In genomic region chr12:109844983-109845841, GRCh38 we compare ENCODE assay signal across 9 cellular contexts. TPM values are rescaled to one million over a fixed set of nuclear protein-coding genes. Genes with fewer than 3 reads are reported as not detected.
DNase-seq lines count a peak whose midpoint lies in the region; ATAC-seq, FAIRE-seq and TF ChIP-seq lines count a peak whose summit lies in the region.
"Had no signal": no experiment of that assay in that cellular context is flagged by ENCODE, and none has a peak within 500 bp of the region (broad histone marks: within the 10 kb centered on the region; RNA-seq: fewer than 3 reads in every experiment).

No MANE protein-coding gene starts in this region.

- no peaks in the 10 kb centered on the region for H3K36me3 ChIP-seq in WERI-Rb-1
- no peaks in the 10 kb centered on the region for H3K36me3 ChIP-seq in breast epithelium
- H3K36me3 ChIP-seq in keratinocyte (ENCODE audit: control insufficient read depth in 2 of 2, extremely low read depth in 1 of 2, insufficient read depth in 2 of 2, low read length in 2 of 2): no peaks in the 10 kb centered on the region

- FAIRE-seq in keratinocyte (lab: Jason Lieb, UNC): no peak
- FAIRE-seq: G401.6 had no signal

- intact Hi-C loops in breast epithelium (cut with DNase I; ENCODE audit: low total_unique reads): loop anchor here (10.0 kb wide), 1 partner anchor 1640 kb away; no protein-coding TSS in a partner anchor

- no peaks in the 10 kb centered on the region for H3K4me1 ChIP-seq in breast epithelium
- H3K4me1 ChIP-seq in keratinocyte (ENCODE audit: control insufficient read depth, extremely low read depth, insufficient read depth, low read length): peaks cover 2% of the 10 kb centered on the region

- H3K4me2 ChIP-seq in keratinocyte (ENCODE audit: control insufficient read depth, extremely low read depth, insufficient read depth, low read depth, low read length): peak overlapping the region; percentile 85

- peak overlapping the region; percentile 44 for H3K9ac ChIP-seq in keratinocyte (ENCODE audit: control insufficient read depth, extremely low read depth, insufficient read depth, low read length)

- no peaks in the 10 kb centered on the region for H3K9me1 ChIP-seq in keratinocyte (ENCODE audit: control insufficient read depth, extremely low read depth, insufficient read depth, low read length)

- ATAC-seq in HG03066 (IDR thresholded peaks at IDR 0.05; ENCODE audit: low read depth, unreplicated experiment): peak; percentile 56

- peak overlapping the region; percentile 90 for H2AFZ ChIP-seq in keratinocyte (ENCODE audit: control insufficient read depth, low read length)

- H3K27me3 ChIP-seq in WERI-Rb-1 (ENCODE audit: insufficient read depth, low read depth, severe bottlenecking): no peaks in the 10 kb centered on the region
- no peaks in the 10 kb centered on the region for H3K27me3 ChIP-seq in breast epithelium
- no peaks in the 10 kb centered on the region for H3K27me3 ChIP-seq in keratinocyte (ENCODE audit: control insufficient read depth, extremely low read depth, insufficient read depth, low read length)

- TF ChIP-seq POLR2A in breast epithelium (IDR thresholded peaks at IDR 0.05): no peak

- no peaks in the 10 kb centered on the region for H4K20me1 ChIP-seq in keratinocyte (ENCODE audit: control insufficient read depth, extremely low read depth, insufficient read depth, low read length)

- no peaks in the 10 kb centered on the region for H3K79me2 ChIP-seq in keratinocyte (ENCODE audit: control insufficient read depth, insufficient read depth, low read length)

- H3K9me3 ChIP-seq in WERI-Rb-1 (ENCODE audit: severe bottlenecking) (no peaks in the 10 kb centered on the region), breast epithelium (no peaks in the 10 kb centered on the region), keratinocyte (ENCODE audit: control insufficient read depth, low read depth, low read length) (no peaks in the 10 kb centered on the region)

- H3K4me3 ChIP-seq in WERI-Rb-1 (ENCODE audit: low read depth, low read length) (no peak overlapping the region), breast epithelium (peak overlapping the region in 2 of 3 donors; percentile 23 to 58), keratinocyte (ENCODE audit: control insufficient read depth in 2 of 3, extremely low read depth in 1 of 3, insufficient read depth in 2 of 3, low read depth in 1 of 3, low read length in 3 of 3) (peak overlapping the region in 1 of 3 experiments; percentile 54)

- peak; percentile 49 to 76 for DNase-seq in NCI-H524 (lab: John Stamatoyannopoulos, UW)
- DNase-seq in NCI-H524 treated with DMSO at 0.1 percent for 48 hours (lab: John Stamatoyannopoulos, UW): no peak
- peak; percentile 65 for DNase-seq in NCI-H2171 (lab: John Stamatoyannopoulos, UW)
- DNase-seq in WERI-Rb-1: peak; percentile 89
- DNase-seq in breast epithelium (ENCODE audit: low spot score in 2 of 2): peak; percentile 71 to 85
- no peak for DNase-seq in keratinocyte (ENCODE audit: low read depth, low spot score)
- peak; percentile 93 for DNase-seq in stimulated activated CD4-positive, alpha-beta T cell treated with anti-CD3 and anti-CD28 coated beads, Interleukin-15, amount 100 ng/mL, for 24 hours

- dilution Hi-C loops in keratinocyte (cut with MboI; ENCODE audit: extremely low pct_ligation_motif_present, low sequenced_read_pairs): no loop called here

- peak; percentile 97 for TF ChIP-seq CTCF in WERI-Rb-1 (IDR thresholded peaks at IDR 0.05; ENCODE audit: low read depth, low read length)
- TF ChIP-seq CTCF in breast epithelium (IDR thresholded peaks at IDR 0.05): peak; percentile 83 to 98 (median 98)
- peak; percentile 85 to 99 (median 92) for TF ChIP-seq CTCF in keratinocyte (optimal IDR thresholded peaks at IDR 0.05 in 1 of 3, IDR thresholded peaks at IDR 0.05 in 1 of 3, conservative IDR thresholded peaks at IDR 0.05 in 1 of 3; ENCODE audit: extremely low read depth in 1 of 3, insufficient read depth in 2 of 3, low read length in 3 of 3)

- no peak overlapping the region for H3K27ac ChIP-seq in WERI-Rb-1
- no peak overlapping the region for H3K27ac ChIP-seq in breast epithelium
- H3K27ac ChIP-seq in keratinocyte (ENCODE audit: control insufficient read depth, insufficient read depth, low read length): no peak overlapping the region

RNA-seq across cellular contexts. Expression of gene TRPV4, which starts 12.0 kb away (rescaled TPM):
- total RNA-seq in breast epithelium: 1 to 10 TPM in 2 of 3 donors, under 1 TPM in 1; 0.64 to 6.4 (median 2.0) TPM
- 0.46 to 0.76 TPM (median 0.70 TPM) in 3 replicates for polyA plus RNA-seq in keratinocyte
- polyA plus RNA-seq in keratinocyte (2011; ENCODE audit: low read depth): 0.29 TPM
- polyA plus RNA-seq in keratinocyte (2011; cell fraction: cytosol; rRNA removed): 0.17 and 0.44 TPM in 2 replicates
- polyA plus RNA-seq in keratinocyte (2011; cell fraction: nucleus; rRNA removed): 0.59 TPM in 2 replicates
- polyA plus RNA-seq in keratinocyte (2012; ENCODE audit: low replicate concordance): 0.65 and 0.68 TPM in 2 replicates
- 0.64 to 4.9 TPM (median 0.76 TPM) in 3 replicates for polyA minus RNA-seq in keratinocyte
- polyA minus RNA-seq in keratinocyte (2011; cell fraction: cytosol; rRNA and poly(A)+ RNA removed): 0.77 TPM
- 0.23 and 0.32 TPM in 2 replicates for polyA minus RNA-seq in keratinocyte (2011; cell fraction: nucleus; rRNA and poly(A)+ RNA removed)

RNA-seq across cellular contexts. Expression of gene GLTP, which starts 35.1 kb away (rescaled TPM):
- total RNA-seq in breast epithelium: 10 to 100 TPM; 38.2 to 53.1 (median 40.1) TPM
- 54.6 to 73.7 TPM (median 66.9 TPM) in 3 replicates for polyA plus RNA-seq in keratinocyte
- polyA plus RNA-seq in keratinocyte (2011; ENCODE audit: low read depth): 423 TPM
- 81.7 and 87.6 TPM in 2 replicates for polyA plus RNA-seq in keratinocyte (2011; cell fraction: cytosol; rRNA removed)
- 41.8 and 43.0 TPM in 2 replicates for polyA plus RNA-seq in keratinocyte (2011; cell fraction: nucleus; rRNA removed)
- 58.9 and 522 TPM in 2 replicates for polyA plus RNA-seq in keratinocyte (2012; ENCODE audit: low replicate concordance)
- polyA minus RNA-seq in keratinocyte: 94.5 to 199 TPM (median 154 TPM) in 3 replicates
- 149 TPM for polyA minus RNA-seq in keratinocyte (2011; cell fraction: cytosol; rRNA and poly(A)+ RNA removed)
- 19.4 and 20.9 TPM in 2 replicates for polyA minus RNA-seq in keratinocyte (2011; cell fraction: nucleus; rRNA and poly(A)+ RNA removed)

RNA-seq across cellular contexts. Expression of gene TCHP, which starts 54.9 kb away (rescaled TPM):
- total RNA-seq in breast epithelium: 10 to 100 TPM; 10.2 to 20.0 (median 18.6) TPM
- polyA plus RNA-seq in keratinocyte: 6.8 to 10.1 TPM (median 9.6 TPM) in 3 replicates
- polyA plus RNA-seq in keratinocyte (2011; ENCODE audit: low read depth): 24.3 TPM
- polyA plus RNA-seq in keratinocyte (2011; cell fraction: cytosol; rRNA removed): 7.0 and 9.5 TPM in 2 replicates
- polyA plus RNA-seq in keratinocyte (2011; cell fraction: nucleus; rRNA removed): 17.2 and 18.2 TPM in 2 replicates
- 13.0 and 13.7 TPM in 2 replicates for polyA plus RNA-seq in keratinocyte (2012; ENCODE audit: low replicate concordance)
- 2.2 to 5.2 TPM (median 5.2 TPM) in 3 replicates for polyA minus RNA-seq in keratinocyte
- 3.3 TPM for polyA minus RNA-seq in keratinocyte (2011; cell fraction: cytosol; rRNA and poly(A)+ RNA removed)
- polyA minus RNA-seq in keratinocyte (2011; cell fraction: nucleus; rRNA and poly(A)+ RNA removed): 3.3 and 3.5 TPM in 2 replicates

Comparison
In these comparisons a context has a peak if more than half of its experiments do, and no peak if none do; other contexts are left out.
1. DNase-seq: peak in NCI-H524 (2 of 2), NCI-H2171 (single experiment), WERI-Rb-1 (single experiment), breast epithelium (2 of 2) and stimulated activated CD4-positive, alpha-beta T cell treated with anti-CD3 and anti-CD28 coated beads, Interleukin-15, amount 100 ng/mL, for 24 hours (single experiment); none in NCI-H524 treated with DMSO at 0.1 percent for 48 hours (single experiment) and keratinocyte (single experiment).
2. Peak in every context shown above with its lines, with median percentiles within 50 percentile points of each other: CTCF ChIP-seq.